In the genomic region with DNA sequence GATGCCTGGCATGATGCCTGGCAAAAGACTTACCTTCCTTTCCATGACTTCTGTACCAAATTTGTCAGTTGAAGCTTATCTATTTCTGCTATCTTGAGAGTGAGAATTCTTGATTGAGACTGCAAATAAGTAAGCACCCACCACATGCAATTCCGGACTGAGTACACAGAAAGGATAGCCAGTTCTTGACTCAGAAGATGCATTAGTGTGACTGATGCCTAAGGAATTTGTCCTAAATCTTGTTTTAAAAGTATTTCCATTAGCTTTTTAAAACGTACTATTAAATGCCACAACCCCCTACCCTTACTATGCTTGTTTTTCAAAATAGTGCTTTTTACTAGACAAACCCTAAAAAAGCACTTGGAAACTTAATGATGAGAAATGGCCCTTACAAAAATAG, we compare ENCODE assay signal across 12 cellular contexts.
DNase-seq lines count a peak whose midpoint lies in the region; ATAC-seq and TF ChIP-seq lines count a peak whose summit lies in the region.
"Had no signal": no experiment of that assay in that cellular context is flagged by ENCODE, and none has a peak within 500 bp of the region (broad histone marks: within the 10 kb centered on the region; RNA-seq: fewer than 3 reads in every experiment).

No MANE protein-coding gene starts in this region.

- no peak overlapping the region for H3K4me3 ChIP-seq in fibroblast of pulmonary artery (replicated peaks; ENCODE audit: low read depth, low read length)
- no peak overlapping the region for H3K4me3 ChIP-seq in skeletal muscle cell (ENCODE audit: low read depth, low read length)

- no peak for TF ChIP-seq CTCF in fibroblast of pulmonary artery (IDR thresholded peaks at IDR 0.05; ENCODE audit: low read length, missing control alignments)

- no peak for ATAC-seq in HG03457 (IDR thresholded peaks at IDR 0.05; ENCODE audit: unreplicated experiment)
- no peak for ATAC-seq in GM19351 (IDR thresholded peaks at IDR 0.05; ENCODE audit: unreplicated experiment)
- ATAC-seq: activated CD8-positive, alpha-beta T cell treated with anti-CD3 and anti-CD28 coated beads for 36 hours; stimulated activated naive CD8-positive, alpha-beta T cell treated with anti-CD3 and anti-CD28 coated beads, Interleukin-15, Interleukin-2, amounts not matched to agents 100 U/mL and 50 U/mL, for 24 hours had no signal

- peak; percentile 89 for DNase-seq in ELR (ENCODE audit: low read depth)
- peak; percentile 14 to 76 for DNase-seq in SW 1271 (lab: John Stamatoyannopoulos, UW)
- DNase-seq in fibroblast of pulmonary artery (ENCODE audit: low read depth) = peak; percentile 76
- DNase-seq in skeletal muscle cell (ENCODE audit: low read depth) = peak; percentile 54
- DNase-seq in GM19240 (ENCODE audit: insufficient read length, low spot score) = no peak
- DNase-seq in activated T-cell treated with anti-CD3 and anti-CD28 coated beads, Interleukin-2, amount 50 U/mL, for 48 hours = no peak
- DNase-seq: activated CD8-positive, alpha-beta T cell treated with anti-CD3 and anti-CD28 coated beads for 36 hours; Karpas-422; NCI-H2227 treated with DMSO at 0.1 percent for 48 hours; stimulated activated naive CD8-positive, alpha-beta T cell treated with anti-CD3 and anti-CD28 coated beads, Interleukin-15, Interleukin-2, amounts not matched to agents 100 U/mL and 50 U/mL, for 24 hours had no signal

Comparison
In these comparisons a context has a peak if more than half of its experiments do, and no peak if none do; other contexts are left out.
1. DNase-seq: peak in ELR (single experiment), SW 1271 (2 of 2), fibroblast of pulmonary artery (single experiment) and skeletal muscle cell (single experiment); none in GM19240 (single experiment) and activated T-cell treated with anti-CD3 and anti-CD28 coated beads, Interleukin-2, amount 50 U/mL, for 48 hours (0 of 2).